Comparison of ENCODE assay signal across 8 cellular contexts in genomic region chr9:137550958-137551655, GRCh38. TPM values are rescaled to one million over a fixed set of nuclear protein-coding genes. Genes with fewer than 3 reads are reported as not detected.
A peak's percentile ranks its signal among the peaks of the same experiment; 100 is the strongest.
DNase-seq lines count a peak whose midpoint lies in the region; ATAC-seq and TF ChIP-seq lines count a peak whose summit lies in the region.

No MANE protein-coding gene starts in this region.

- H3K4me3 Mint-ChIP-seq in T-cell, result peak overlapping the region; percentile 64 to 94 (median 65)
- H3K4me3 Mint-ChIP-seq in nephron, result peak overlapping the region; percentile 48 to 79 (median 66)

- CTCF ChIA-PET in T-cell (lab: Charles Lee), result interaction anchor here in 1 of 2 donors (0.6 kb wide), 1 partner anchor 12 kb away, joined by 3 read pairs; no protein-coding TSS in a partner anchor

- H3K36me3 Mint-ChIP-seq in T-cell (peaks cover 11% of the 10 kb centered on the region), nephron (ENCODE audit: low read depth) (peaks cover 26% of the 10 kb centered on the region)

- H3K4me1 Mint-ChIP-seq in T-cell (peaks cover 24 to 34% (median 27%) of the 10 kb centered on the region in 3 donors), nephron (peaks cover 19% of the 10 kb centered on the region)

- H3K27me3 Mint-ChIP-seq in T-cell (no peaks in the 10 kb centered on the region), nephron (ENCODE audit: low read depth) (no peaks in the 10 kb centered on the region)

- no peaks in the 10 kb centered on the region for H3K9me3 Mint-ChIP-seq in T-cell
- H3K9me3 Mint-ChIP-seq in nephron, result no peaks in the 10 kb centered on the region

- ATAC-seq in HG02642 (IDR thresholded peaks at IDR 0.05; ENCODE audit: poor library complexity, unreplicated experiment) (peak; percentile 53), T-cell (replicated peaks in 1 of 4) (peak; percentile 39 to 59 (median 52)), esophagus mucosa (peak; percentile 17)

- POLR2A ChIA-PET in T-cell (lab: Charles Lee), result interaction anchor here (0.6 kb wide), 2 partner anchors 14 to 77 kb away, joined by 5 to 9 read pairs; no protein-coding TSS in a partner anchor

- TF ChIP-seq CTCF in nephron (IDR thresholded peaks at IDR 0.05; ENCODE audit: unreplicated experiment in 3 of 3), result peak; percentile 55 to 62 (median 57)

- peak; percentile 30 for DNase-seq in stimulated activated CD8-positive, alpha-beta memory T cell treated with anti-CD3 and anti-CD28 coated beads, Interleukin-12 subunit alpha, Interleukin-12 subunit beta, amount 100 ng/mL, for 4 hours (ENCODE audit: low read depth)
- no peak for DNase-seq in stimulated activated CD8-positive, alpha-beta memory T cell treated with anti-CD3 and anti-CD28 coated beads, Interleukin-4, amount 100 ng/mL, for 48 hours
- DNase-seq in NAMALWA (ENCODE audit: low spot score) (peak; percentile 88), T-cell (peak in 10 of 34 experiments; percentile 9 to 66 (median 36)), glomerular visceral epithelial cell (ENCODE audit: extremely low spot score) (no peak)

- H3K27ac Mint-ChIP-seq in T-cell (no peak overlapping the region), nephron (no peak overlapping the region)

RNA-seq across cellular contexts. Expression of gene MRPL41, which starts 0.6 kb away (rescaled TPM):
- 100 to 1,000 TPM in 2 of 5 donors, 10 to 100 TPM in 3; 33.0 to 158 (median 85.4) TPM for total RNA-seq in T-cell
- total RNA-seq in esophagus mucosa, result 36.9 TPM

RNA-seq across cellular contexts. Expression of gene PNPLA7, which starts 0.9 kb away (rescaled TPM):
- 10 to 100 TPM; 11.7 to 20.0 (median 15.6) TPM for total RNA-seq in T-cell
- total RNA-seq in esophagus mucosa, result 1.0 TPM

RNA-seq across cellular contexts. Expression of gene DPH7, which starts 27.6 kb away (rescaled TPM):
- total RNA-seq in T-cell (10 to 100 TPM; 45.0 to 71.0 (median 66.3) TPM), esophagus mucosa (12.6 TPM)

RNA-seq across cellular contexts. Expression of gene ZMYND19, which starts 39.2 kb away (rescaled TPM):
- total RNA-seq in T-cell (10 to 100 TPM; 18.7 to 42.0 (median 33.3) TPM), esophagus mucosa (21.5 TPM)

RNA-seq across cellular contexts. Expression of gene ARRDC1, which starts 54.4 kb away (rescaled TPM):
- total RNA-seq in T-cell (100 to 1,000 TPM in 3 of 5 donors, 10 to 100 TPM in 2; 54.7 to 123 (median 103) TPM), esophagus mucosa (49.7 TPM)

Comparison
In these comparisons a context has a peak if more than half of its experiments do, and no peak if none do; other contexts are left out.
1. DNase-seq: peak in stimulated activated CD8-positive, alpha-beta memory T cell treated with anti-CD3 and anti-CD28 coated beads, Interleukin-12 subunit alpha, Interleukin-12 subunit beta, amount 100 ng/mL, for 4 hours (single experiment) and NAMALWA (single experiment); none in stimulated activated CD8-positive, alpha-beta memory T cell treated with anti-CD3 and anti-CD28 coated beads, Interleukin-4, amount 100 ng/mL, for 48 hours (single experiment) and glomerular visceral epithelial cell (single experiment).
2. Peak in every context shown above with its lines, with median percentiles within 50 percentile points of each other: ATAC-seq.